ENCODE assay signal across 1 cellular context in the genomic region with DNA sequence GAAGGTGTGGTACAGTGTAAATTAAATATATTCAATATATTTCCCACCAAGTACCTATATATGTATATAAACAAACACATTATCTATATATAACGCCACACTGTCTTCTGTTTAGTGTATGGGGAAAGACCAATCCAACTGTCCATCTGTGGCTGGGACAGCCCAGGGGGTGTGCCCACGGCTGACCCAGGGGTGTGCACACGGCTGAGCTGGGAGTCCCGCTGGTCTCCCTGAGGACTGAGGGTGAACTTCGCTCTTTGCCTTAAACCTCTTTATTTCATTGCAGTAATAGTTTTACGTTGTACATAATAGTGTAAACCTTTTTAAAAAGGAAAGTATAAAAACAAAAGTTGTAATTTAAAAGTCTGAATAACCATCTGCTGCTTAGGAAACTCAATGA.
TF ChIP-seq lines count a peak whose summit lies in the region.

No MANE protein-coding gene starts in this region.

TF ChIP-seq in HepG2, 621 proteins besides CTCF, POLR2A, EP300 and RAD21 (continued from another document):
- no peak for TF ChIP-seq ZNF687 (CRISPR knock-in tag; IDR thresholded peaks at IDR 0.05)
